In the genomic region with DNA sequence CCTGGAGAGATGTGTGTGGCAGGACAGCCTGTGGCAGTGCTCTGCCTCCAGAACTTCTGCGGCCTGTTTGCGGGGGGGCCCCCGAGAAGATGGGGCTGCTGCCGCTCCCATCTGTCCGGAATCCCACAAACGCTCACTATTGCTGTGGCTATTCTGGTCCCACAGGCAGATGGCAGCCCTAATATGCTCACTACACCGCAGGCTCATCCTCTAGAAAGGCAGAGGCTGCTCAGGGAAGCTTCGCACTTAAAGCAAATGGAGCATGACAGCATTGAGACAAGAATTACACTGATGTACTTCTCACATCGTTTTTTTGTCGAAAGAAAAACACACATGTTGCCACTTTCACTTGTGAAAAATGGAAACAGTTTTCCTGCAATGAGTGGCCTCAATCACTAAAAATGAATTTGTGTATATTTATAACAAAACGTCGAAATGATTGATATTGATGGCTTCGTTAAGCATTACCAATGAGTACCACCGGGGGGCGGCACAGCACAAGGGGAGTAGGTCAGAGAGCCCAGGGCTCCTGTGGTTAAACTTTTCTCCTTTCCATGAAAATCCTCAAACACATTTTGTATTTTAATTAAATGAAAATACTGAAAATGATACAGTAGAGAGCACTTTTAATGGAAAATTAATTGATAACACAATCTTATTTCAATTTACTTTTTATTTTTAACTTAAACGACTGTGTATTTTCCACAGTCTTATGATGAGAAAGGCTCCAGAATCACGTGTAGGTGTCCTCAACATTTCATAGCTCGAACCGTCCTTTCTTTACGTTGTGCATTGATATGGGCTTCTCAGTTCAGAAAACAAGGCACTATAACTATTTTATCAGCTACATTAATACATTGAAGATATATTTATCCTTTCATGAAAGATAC, we compare ENCODE assay signal across 8 cellular contexts.
DNase-seq lines count a peak whose midpoint lies in the region; ATAC-seq and TF ChIP-seq lines count a peak whose summit lies in the region.

No MANE protein-coding gene starts in this region.

- H3K4me3 Mint-ChIP-seq in activated T-cell treated with anti-CD3 and anti-CD28 coated beads, Interleukin-2, amount 50 U/mL, for 24 hours: no peak overlapping the region

- no peaks in the 10 kb centered on the region for H3K36me3 Mint-ChIP-seq in activated T-cell treated with anti-CD3 and anti-CD28 coated beads, Interleukin-2, amount 50 U/mL, for 24 hours (ENCODE audit: low read depth)

- TF ChIP-seq CTCF in AG04450 (IDR thresholded peaks at IDR 0.05; ENCODE audit: low read depth, low read length) (peak; percentile 95), GM12873 (IDR thresholded peaks at IDR 0.05; ENCODE audit: insufficient read depth, low read depth, low read length, missing control alignments) (peak; percentile 75)

- peaks cover 21% of the 10 kb centered on the region for H3K27me3 Mint-ChIP-seq in activated T-cell treated with anti-CD3 and anti-CD28 coated beads, Interleukin-2, amount 50 U/mL, for 24 hours

- H3K9me3 ChIP-seq in AG04450 (ENCODE audit: control insufficient read depth, insufficient read depth, low read length): peaks cover 12% of the 10 kb centered on the region; the same call in 1 of the 2 replicates

- DNase-seq in AG04450 (ENCODE audit: low read depth, low spot score) (no peak), NCI-H2107 treated with DMSO at 0.1 percent for 48 hours (lab: John Stamatoyannopoulos, UW; ENCODE audit: unreplicated experiment) (peak; percentile 65), glomerular endothelial cell (ENCODE audit: extremely low read depth, low read depth, low spot score) (peak; percentile 18), posterior cingulate gyrus (peak; percentile 52 to 95 (median 78))
- DNase-seq in activated T-cell treated with anti-CD3 and anti-CD28 coated beads, Interleukin-2, amount 50 U/mL, for 24 hours: peak; percentile 54

- no peak overlapping the region for H3K27ac ChIP-seq in AG04450 (ENCODE audit: low read depth, low read length)

- no peaks in the 10 kb centered on the region for H3K9me3 Mint-ChIP-seq in activated T-cell treated with anti-CD3 and anti-CD28 coated beads, Interleukin-2, amount 50 U/mL, for 24 hours

- H3K27ac Mint-ChIP-seq in activated T-cell treated with anti-CD3 and anti-CD28 coated beads, Interleukin-2, amount 50 U/mL, for 24 hours: no peak overlapping the region

- POLR2A ChIA-PET in AG04450 (lab: Yijun Ruan, JAX): no interaction called here

- ATAC-seq in HG03439 (IDR thresholded peaks at IDR 0.05; ENCODE audit: unreplicated experiment) (no peak), GM18517 (IDR thresholded peaks at IDR 0.05; ENCODE audit: unreplicated experiment) (no peak)

- CTCF ChIA-PET in AG04450 (lab: Charles Lee): interaction anchor here (0.6 to 3.9 kb wide), 15 partner anchors 9 to 960 kb away, joined by 3 to 37 read pairs (median 3); no protein-coding TSS in a partner anchor

- no peaks in the 10 kb centered on the region for H3K4me1 Mint-ChIP-seq in activated T-cell treated with anti-CD3 and anti-CD28 coated beads, Interleukin-2, amount 50 U/mL, for 24 hours (ENCODE audit: low read depth)

- peaks cover 14% of the 10 kb centered on the region for H3K27me3 ChIP-seq in AG04450 (ENCODE audit: control insufficient read depth, insufficient read depth, low read length)

- no peak overlapping the region for H3K4me3 ChIP-seq in AG04450 (ENCODE audit: low read depth, low read length)

- intact Hi-C loops in posterior cingulate gyrus (cut with DNase I): loop anchor here (1.0 kb wide), 1 partner anchor 288 kb away; no protein-coding TSS in a partner anchor
